Comparison of ENCODE assay signal across 8 cellular contexts in genomic region chr17:49763735-49764558, GRCh38.
DNase-seq lines count a peak whose midpoint lies in the region; ATAC-seq lines count a peak whose summit lies in the region.

Gene FAM117A (minus strand): TSS chr17:49764131. CDS start chr17:49764087, 44 bp downstream.

- ATAC-seq in GM19043 (IDR thresholded peaks at IDR 0.05; ENCODE audit: low read depth, unreplicated experiment), result peak; percentile 92
- peak; percentile 92 for ATAC-seq in HG03354 (IDR thresholded peaks at IDR 0.05; ENCODE audit: poor library complexity, severe bottlenecking, unreplicated experiment)

- peak; percentile 99 for DNase-seq in AG20443 (ENCODE audit: low spot score)
- peak; percentile 96 for DNase-seq in NCI-H446 treated with DMSO at 0.1 percent for 48 hours (lab: John Stamatoyannopoulos, UW)
- peak; percentile 93 for DNase-seq in activated CD4-positive, CD25-positive, alpha-beta regulatory T cell treated with anti-CD3 and anti-CD28 coated beads, Interleukin-2, amount 50 U/mL, for 16 hours (ENCODE audit: low read depth, low spot score)
- peak; percentile 100 for DNase-seq in cerebellar cortex (ENCODE audit: low spot score)
- DNase-seq in islet precursor cell, result peak; percentile 100
- peak; percentile 92 to 98 (median 95) for DNase-seq in stimulated activated CD4-positive, alpha-beta T cell treated with anti-CD3 and anti-CD28 coated beads, Interleukin-12 subunit alpha, Interleukin-12 subunit beta, amount 100 ng/mL, for 48 hours (ENCODE audit: low read depth in 2 of 3, low spot score in 1 of 3)

Comparison
In these comparisons a context has a peak if more than half of its experiments do, and no peak if none do; other contexts are left out.
1. Peak in every context shown above with its lines: DNase-seq and ATAC-seq.